Comparison of ENCODE assay signal across 7 cellular contexts in genomic region chr12:64609543-64610091, GRCh38. TPM values are rescaled to one million over a fixed set of nuclear protein-coding genes. Genes with fewer than 3 reads are reported as not detected.
DNase-seq lines count a peak whose midpoint lies in the region; TF ChIP-seq lines count a peak whose summit lies in the region.

No MANE protein-coding gene starts in this region.

- in situ Hi-C loops in GM13976 (cut with MboI; ENCODE audit: low sequenced_read_pairs, unreplicated experiment): no loop called here

- DNase-seq in LoVo (ENCODE audit: low spot score) (peak; percentile 22), amniotic epithelial cell (ENCODE audit: low read depth) (peak; percentile 19), kidney tubule cell (ENCODE audit: low spot score) (peak; percentile 45), GM13976 (ENCODE audit: low spot score) (no peak), DMS153 (lab: John Stamatoyannopoulos, UW) (no peak)

- TF ChIP-seq CTCF in GM13976 (IDR thresholded peaks at IDR 0.05; ENCODE audit: borderline replicate concordance, control extremely low read depth, extremely low read depth, insufficient read depth, missing control alignments): no peak

- peak overlapping the region; percentile 89 for H3K4me3 ChIP-seq in GM08714 (ENCODE audit: low read length)

- peak overlapping the region; percentile 12 for H3K27ac ChIP-seq in temporal lobe (ENCODE audit: low read depth, low read length)

RNA-seq across cellular contexts. Expression of gene RASSF3, which starts 0.7 kb away (rescaled TPM):
- 5.4 TPM for total RNA-seq in temporal lobe

Comparison
In these comparisons a context has a peak if more than half of its experiments do, and no peak if none do; other contexts are left out.
1. DNase-seq: peak in LoVo (single experiment), amniotic epithelial cell (single experiment) and kidney tubule cell (single experiment); none in GM13976 (single experiment) and DMS153 (single experiment).